23 cellular contexts compared by ENCODE assay signal in genomic region chr12:8936735-8937134, GRCh38.
"Had no signal": no experiment of that assay in that cellular context is flagged by ENCODE, and none has a peak within 500 bp of the region (broad histone marks: within the 10 kb centered on the region; RNA-seq: fewer than 3 reads in every experiment).

No MANE protein-coding gene starts in this region.

- ATAC-seq: activated CD8-positive, alpha-beta memory T cell treated with anti-CD3 and anti-CD28 coated beads, Interleukin-2, amount 10 ng/mL, durations not matched to agents 7 days and 5 days; Panc1; Right ventricle myocardium inferior had no signal

- H3K4me1 Mint-ChIP-seq: activated CD8-positive, alpha-beta memory T cell treated with anti-CD3 and anti-CD28 coated beads, Interleukin-2, amount 10 ng/mL, durations not matched to agents 7 days and 5 days; activated naive CD4-positive, alpha-beta T cell treated with anti-CD3 and anti-CD28 coated beads, Interleukin-2, amount 50 U/mL, for 24 hours; brain had no signal

- H3K4me3 Mint-ChIP-seq: activated CD8-positive, alpha-beta memory T cell treated with anti-CD3 and anti-CD28 coated beads, Interleukin-2, amount 10 ng/mL, durations not matched to agents 7 days and 5 days; activated naive CD4-positive, alpha-beta T cell treated with anti-CD3 and anti-CD28 coated beads, Interleukin-2, amount 50 U/mL, for 24 hours; activated T-cell treated with anti-CD3 and anti-CD28 coated beads, Interleukin-2, amount 50 U/mL, for 24 hours; activated T-helper 1 cell treated with anti-CD3 and anti-CD28 coated beads, Interleukin-12 subunit alpha, Interleukin-12 subunit beta, Interleukin-2, Interleukin-4 antibody, amounts not matched to agents 30 ng/mL and 10 ng/mL and 1 ng/mL, durations not matched to agents 14 hours and 24 hours and 36 hours; brain had no signal

- H3K9me3 Mint-ChIP-seq: activated naive CD4-positive, alpha-beta T cell treated with anti-CD3 and anti-CD28 coated beads, Interleukin-2, amount 50 U/mL, for 24 hours; activated T-cell treated with anti-CD3 and anti-CD28 coated beads, Interleukin-2, amount 50 U/mL, for 24 hours; activated T-helper 1 cell treated with anti-CD3 and anti-CD28 coated beads, Interleukin-12 subunit alpha, Interleukin-12 subunit beta, Interleukin-2, Interleukin-4 antibody, amounts not matched to agents 30 ng/mL and 10 ng/mL and 1 ng/mL, durations not matched to agents 14 hours and 24 hours and 36 hours; brain had no signal

- DNase-seq: activated CD4-positive, alpha-beta T cell treated with anti-CD3 and anti-CD28 coated beads for 48 hours; activated CD4-positive, alpha-beta T cell treated with anti-CD3 and anti-CD28 coated beads, Interleukin-2, amount 50 U/mL, for 48 hours; activated CD4-positive, CD25-positive, alpha-beta regulatory T cell treated with anti-CD3 and anti-CD28 coated beads, Interleukin-2, amount 50 U/mL, for 72 hours; activated CD8-positive, alpha-beta memory T cell treated with anti-CD3 and anti-CD28 coated beads, Interleukin-2, amount 10 ng/mL, durations not matched to agents 7 days and 5 days; activated effector memory CD4-positive, alpha-beta T cell treated with Interleukin-2 at 50 U/mL for 16 hours; activated naive CD4-positive, alpha-beta T cell; activated T-cell treated with anti-CD3 and anti-CD28 coated beads, Interleukin-2, amount 50 U/mL, for 24 hours; amygdala; MV-4-11; NCI-H1105; NCI-H1436; NCI-H1694 treated with DMSO at 0.1 percent for 48 hours; NCI-H2029 treated with DMSO at 0.1 percent for 48 hours; NCI-H510A treated with DMSO at 0.1 percent for 48 hours; NCI-H69; NK-92 treated with Interleukin-12 subunit alpha and Interleukin-12 subunit beta, amount 100 ng/mL, for 24 hours; OCI-M1; RPMI8226 had no signal

- H3K27me3 Mint-ChIP-seq: activated CD8-positive, alpha-beta memory T cell treated with anti-CD3 and anti-CD28 coated beads, Interleukin-2, amount 10 ng/mL, durations not matched to agents 7 days and 5 days; activated naive CD4-positive, alpha-beta T cell treated with anti-CD3 and anti-CD28 coated beads, Interleukin-2, amount 50 U/mL, for 24 hours; activated T-cell treated with anti-CD3 and anti-CD28 coated beads, Interleukin-2, amount 50 U/mL, for 24 hours; brain had no signal

- H3K27ac Mint-ChIP-seq: activated CD8-positive, alpha-beta memory T cell treated with anti-CD3 and anti-CD28 coated beads, Interleukin-2, amount 10 ng/mL, durations not matched to agents 7 days and 5 days; activated naive CD4-positive, alpha-beta T cell treated with anti-CD3 and anti-CD28 coated beads, Interleukin-2, amount 50 U/mL, for 24 hours; activated T-cell treated with anti-CD3 and anti-CD28 coated beads, Interleukin-2, amount 50 U/mL, for 24 hours; activated T-helper 1 cell treated with anti-CD3 and anti-CD28 coated beads, Interleukin-12 subunit alpha, Interleukin-12 subunit beta, Interleukin-2, Interleukin-4 antibody, amounts not matched to agents 30 ng/mL and 10 ng/mL and 1 ng/mL, durations not matched to agents 14 hours and 24 hours and 36 hours; brain had no signal
